Comparison of ENCODE assay signal across 8 cellular contexts in the genomic region with DNA sequence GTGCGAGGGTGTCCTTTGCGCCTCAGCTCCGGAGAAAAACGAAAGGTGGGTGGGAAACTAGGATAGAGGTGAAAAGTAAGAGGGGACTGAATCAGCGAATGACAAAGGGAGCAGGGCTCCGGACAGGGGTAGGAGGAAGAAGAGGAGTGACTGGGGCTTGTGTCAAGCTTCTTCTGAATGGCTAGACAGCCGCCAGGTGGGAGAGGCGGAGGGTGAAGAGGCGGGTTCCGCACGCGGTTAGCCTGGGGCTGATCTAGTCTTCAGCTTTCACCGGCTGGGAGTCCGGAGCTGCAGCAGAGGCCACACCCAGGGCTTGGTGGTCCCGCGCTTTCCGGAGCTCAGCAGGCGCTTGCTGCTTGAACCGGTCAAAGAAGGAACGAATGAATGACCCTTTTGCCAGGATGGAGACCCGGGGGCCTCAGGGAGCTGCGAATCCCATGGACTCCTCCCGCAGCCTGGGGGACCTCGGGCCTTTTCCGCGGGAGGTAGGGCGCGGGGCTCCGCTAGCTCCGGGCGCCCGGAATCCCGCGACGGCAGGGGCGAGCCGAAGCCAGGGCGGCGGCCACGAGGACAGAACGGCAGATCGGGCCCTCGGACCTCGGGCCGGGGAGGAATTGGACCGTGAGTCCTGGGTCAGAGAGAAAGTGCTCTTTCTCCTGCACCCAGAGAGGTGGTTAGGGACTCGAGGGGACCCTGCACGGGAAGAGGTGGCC. TPM values are rescaled to one million over a fixed set of nuclear protein-coding genes. Genes with fewer than 3 reads are reported as not detected.
DNase-seq lines count a peak whose midpoint lies in the region; ATAC-seq and TF ChIP-seq lines count a peak whose summit lies in the region.

Gene C6orf141, plus strand, starts transcription at position 256 of the 713 bp plus-strand sequence. Its CDS starts 125 bp downstream, at position 381.

- H3K27me3 ChIP-seq in SJSA1 (replicated peaks) (peaks cover 26% of the 10 kb centered on the region), tibial nerve (peaks cover 0 to 20% of the 10 kb centered on the region in 2 donors)

- no peak within 1 kb of the TSS for H3K27ac ChIP-seq in SJSA1
- no peak within 1 kb of the TSS for H3K27ac ChIP-seq in mesodermal cell (ENCODE audit: low read depth, low read length, severe bottlenecking)
- H3K27ac ChIP-seq in tibial nerve, result peak within 1 kb of the TSS in 1 of 4 donors; percentile 35

- H3K4me3 ChIP-seq in SJSA1 (peak within 1 kb of the TSS; percentile 7; the same call in 1 of the 2 replicates), mesodermal cell (ENCODE audit: extremely low read depth, insufficient read depth, low read length, poor library complexity, severe bottlenecking) (peak within 1 kb of the TSS; percentile 36), tibial nerve (peak within 1 kb of the TSS; percentile 32 to 66 (median 48))

- no peak for TF ChIP-seq EP300 in tibial nerve (IDR thresholded peaks at IDR 0.05)

- DNase-seq in COR-L47 (lab: John Stamatoyannopoulos, UW) (peak; percentile 70), SJSA1 (ENCODE audit: low read depth in 1 of 2, low spot score in 2 of 2) (no peak), dermis blood vessel endothelial cell (peak; percentile 52), tibial nerve (ENCODE audit: low spot score in 2 of 2) (no peak), T1000 (lab: John Stamatoyannopoulos, UW) (no peak)

- TF ChIP-seq CTCF in tibial nerve (IDR thresholded peaks at IDR 0.05), result no peak

- no peak for TF ChIP-seq POLR2A in tibial nerve (IDR thresholded peaks at IDR 0.05)

- WGBS in mesodermal cell (ENCODE audit: insufficient coverage in 2 of 2), 2 experiments, result 1 to 2% methylated on average over 44 to 46 of the region's 48 CpGs
- WGBS in tibial nerve, 2 donors, result 1 to 2% methylated on average over 43 to 46 of the region's 48 CpGs

- ATAC-seq in GM19438 (IDR thresholded peaks at IDR 0.05; ENCODE audit: low read depth, unreplicated experiment) (peak; percentile 85), HG03378 (IDR thresholded peaks at IDR 0.05; ENCODE audit: unreplicated experiment) (peak; percentile 56)

- H3K4me1 ChIP-seq in SJSA1 (replicated peaks) (peaks cover 11% of the 10 kb centered on the region), mesodermal cell (ENCODE audit: control insufficient read depth, insufficient read depth, low read length, poor library complexity, severe bottlenecking) (peaks cover 9% of the 10 kb centered on the region), tibial nerve (peaks cover 0 to 21% (median 6%) of the 10 kb centered on the region in 4 donors)

- no peaks in the 10 kb centered on the region for H3K36me3 ChIP-seq in SJSA1
- H3K36me3 ChIP-seq in mesodermal cell (ENCODE audit: control insufficient read depth, insufficient read depth, low read length), result no peaks in the 10 kb centered on the region
- H3K36me3 ChIP-seq in tibial nerve, result no peaks in the 10 kb centered on the region

- H3K9me3 ChIP-seq in SJSA1 (replicated peaks) (no peaks in the 10 kb centered on the region), mesodermal cell (ENCODE audit: control insufficient read depth, low read length) (no peaks in the 10 kb centered on the region), tibial nerve (no peaks in the 10 kb centered on the region)

RNA-seq across cellular contexts. Expression of gene C6orf141, which starts in this region (rescaled TPM):
- total RNA-seq in SJSA1 (2014; rRNA removed; shearing (Covaris generic)), result not detected in 2 replicates
- total RNA-seq in dermis blood vessel endothelial cell, result 42.3 and 60.4 TPM in 2 replicates
- 6.4 TPM for polyA plus RNA-seq in mesodermal cell (2013, experiment 1 of 2)
- polyA plus RNA-seq in mesodermal cell (2013, experiment 2 of 2), result 8.9 TPM
- total RNA-seq in tibial nerve, result 1 to 10 TPM in 3 of 4 donors, under 1 TPM in 1; 0.90 to 5.9 (median 4.5) TPM

Comparison
In these comparisons a context has a peak if more than half of its experiments do, and no peak if none do; other contexts are left out.
1. DNase-seq: peak in COR-L47 (single experiment) and dermis blood vessel endothelial cell (single experiment); none in SJSA1 (0 of 2), tibial nerve (0 of 2) and T1000 (single experiment).
2. Peak in every context shown above with its lines, with median percentiles within 50 percentile points of each other: H3K4me3 ChIP-seq.